Comparison of ENCODE assay signal across 8 cellular contexts in genomic region chr5:138953370-138954256, GRCh38.
A peak's percentile ranks its signal among the peaks of the same experiment; 100 is the strongest.
DNase-seq lines count a peak whose midpoint lies in the region; ATAC-seq and TF ChIP-seq lines count a peak whose summit lies in the region.

No MANE protein-coding gene starts in this region.

- H3K4me1 Mint-ChIP-seq in naive B cell = peaks cover 22 to 30% (median 25%) of the 10 kb centered on the region in 3 donors

- peak; percentile 79 for ATAC-seq in SK-N-SH treated with all-trans-retinoic acid at 6 μM for 48 hours
- peak; percentile 95 to 96 for ATAC-seq in naive B cell (ENCODE audit: low read depth in 2 of 2)
- no peak for ATAC-seq in GM18520 (IDR thresholded peaks at IDR 0.05; ENCODE audit: unreplicated experiment)

- H3K27ac Mint-ChIP-seq in naive B cell = peak overlapping the region; percentile 49 to 89 (median 86)

- no peaks in the 10 kb centered on the region for H3K36me3 ChIP-seq in KOPT-K1 (ENCODE audit: insufficient read depth, low read length)

- no peaks in the 10 kb centered on the region for H3K27me3 Mint-ChIP-seq in naive B cell

- peak; percentile 5 for DNase-seq in activated naive CD4-positive, alpha-beta T cell treated with Interleukin-2 at 50 U/mL for 16 hours
- DNase-seq in activated naive CD4-positive, alpha-beta T cell (lab: John Stamatoyannopoulos, UW) = no peak
- DNase-seq in fibroblast of peridontal ligament (ENCODE audit: extremely low read depth) (peak; percentile 48), naive B cell (peak; percentile 27), NCI-H1930 (lab: John Stamatoyannopoulos, UW) (no peak)

- no peaks in the 10 kb centered on the region for H3K9me3 Mint-ChIP-seq in naive B cell

- peaks cover 0 to 7% of the 10 kb centered on the region in 2 donors for H3K36me3 Mint-ChIP-seq in naive B cell

- H3K4me3 Mint-ChIP-seq in naive B cell = peak overlapping the region in 7 of 8 donors; percentile 35 to 84 (median 71)

- H3K27ac ChIP-seq in KOPT-K1 (ENCODE audit: low read depth, low read length, poor library complexity, severe bottlenecking) = peak overlapping the region; percentile 33

- no peaks in the 10 kb centered on the region for H3K9me3 ChIP-seq in KOPT-K1 (ENCODE audit: insufficient read depth, low read length, poor library complexity, severe bottlenecking)

TF ChIP-seq in SK-N-SH treated with all-trans-retinoic acid at 6 μM for 48 hours, 23 proteins besides CTCF, POLR2A, EP300 and RAD21:
- no peak for TF ChIP-seq ISL1 (CRISPR knock-in tag; IDR thresholded peaks at IDR 0.05)
- TF ChIP-seq TOX (CRISPR knock-in tag; IDR thresholded peaks at IDR 0.05; ENCODE audit: borderline replicate concordance) = no peak
- 0 out of 2 replicates have a peak, but pooled peaks have one; percentile 31 for TF ChIP-seq TCF4 (CRISPR knock-in tag; IDR thresholded peaks at IDR 0.05; ENCODE audit: borderline replicate concordance)
- TF ChIP-seq ZNF565 (CRISPR knock-in tag; conservative IDR thresholded peaks at IDR 0.05; ENCODE audit: low read depth) = no peak
- TF ChIP-seq ARNTL (CRISPR knock-in tag; IDR thresholded peaks at IDR 0.05; ENCODE audit: borderline replicate concordance, low read depth) = no peak
- no peak for TF ChIP-seq CSDC2 (CRISPR knock-in tag; IDR thresholded peaks at IDR 0.05)
- TF ChIP-seq PPARA (CRISPR knock-in tag; IDR thresholded peaks at IDR 0.05; ENCODE audit: borderline replicate concordance) = no peak
- TF ChIP-seq TSHZ2 (CRISPR knock-in tag; IDR thresholded peaks at IDR 0.05) = peak; percentile 15; the same call in 1 of the 2 replicates
- TF ChIP-seq SNAI2 (CRISPR knock-in tag; IDR thresholded peaks at IDR 0.05) = no peak
- TF ChIP-seq PATZ1 (CRISPR knock-in tag; IDR thresholded peaks at IDR 0.05; ENCODE audit: borderline replicate concordance) = no peak
- TF ChIP-seq BACH2 (CRISPR knock-in tag; IDR thresholded peaks at IDR 0.05; ENCODE audit: borderline replicate concordance) = no peak
- TF ChIP-seq CSRNP3 (CRISPR knock-in tag; IDR thresholded peaks at IDR 0.05) = no peak
- no peak for TF ChIP-seq GLIS3 (CRISPR knock-in tag; IDR thresholded peaks at IDR 0.05)
- no peak for TF ChIP-seq ZNF8 (CRISPR knock-in tag; IDR thresholded peaks at IDR 0.05)

Comparison
In these comparisons a context has a peak if more than half of its experiments do, and no peak if none do; other contexts are left out.
1. DNase-seq: peak in activated naive CD4-positive, alpha-beta T cell treated with Interleukin-2 at 50 U/mL for 16 hours (single experiment), fibroblast of peridontal ligament (single experiment) and naive B cell (single experiment); none in activated naive CD4-positive, alpha-beta T cell (0 of 4) and NCI-H1930 (0 of 2).